In genomic region chr7:2968616-2969397, GRCh38 we compare ENCODE assay signal across 23 cellular contexts.
A peak's percentile ranks its signal among the peaks of the same experiment; 100 is the strongest.
DNase-seq lines count a peak whose midpoint lies in the region; ATAC-seq and TF ChIP-seq lines count a peak whose summit lies in the region.
"Had no signal": no experiment of that assay in that cellular context is flagged by ENCODE, and none has a peak within 500 bp of the region (broad histone marks: within the 10 kb centered on the region; RNA-seq: fewer than 3 reads in every experiment).

No MANE protein-coding gene starts in this region.

- peaks cover 51% of the 10 kb centered on the region for H3K4me1 Mint-ChIP-seq in activated CD8-positive, alpha-beta memory T cell treated with anti-CD3 and anti-CD28 coated beads, Interleukin-2, amount 10 ng/mL, durations not matched to agents 7 days and 5 days
- no peaks in the 10 kb centered on the region for H3K4me1 Mint-ChIP-seq in osteocyte (ENCODE audit: unreplicated experiment)
- H3K4me1 Mint-ChIP-seq: neural progenitor cell had no signal

- no peak for ATAC-seq in activated CD8-positive, alpha-beta memory T cell treated with anti-CD3 and anti-CD28 coated beads, Interleukin-2, amount 10 ng/mL, durations not matched to agents 7 days and 5 days
- no peak for ATAC-seq in GM18519 (IDR thresholded peaks at IDR 0.05; ENCODE audit: low FRiP score, unreplicated experiment)
- ATAC-seq: HCT116, heart right ventricle, left lung, PC-3, psoas muscle had no signal

- no peak overlapping the region for H3K4me3 Mint-ChIP-seq in activated CD8-positive, alpha-beta memory T cell treated with anti-CD3 and anti-CD28 coated beads, Interleukin-2, amount 10 ng/mL, durations not matched to agents 7 days and 5 days
- no peak overlapping the region for H3K4me3 Mint-ChIP-seq in osteocyte (ENCODE audit: unreplicated experiment)
- H3K4me3 Mint-ChIP-seq: neural progenitor cell had no signal

- DNase-seq in NCI-H1417 (lab: John Stamatoyannopoulos, UW) (peak; percentile 24 to 38 (median 24)), NCI-H1417 treated with DMSO at 0.1 percent for 48 hours (lab: John Stamatoyannopoulos, UW) (no peak), COLO668 (lab: John Stamatoyannopoulos, UW; ENCODE audit: unreplicated experiment) (peak; percentile 24), osteocyte (ENCODE audit: extremely low spot score, unreplicated experiment) (peak; percentile 64), medulla oblongata (ENCODE audit: extremely low spot score) (no peak)
- peak; percentile 40 for DNase-seq in activated CD8-positive, alpha-beta memory T cell treated with anti-CD3 and anti-CD28 coated beads, Interleukin-2, amount 10 ng/mL, durations not matched to agents 7 days and 5 days
- no peak for DNase-seq in activated CD4-positive, alpha-beta T cell treated with anti-CD3 and anti-CD28 coated beads for 4 hours
- DNase-seq: activated CD4-positive, alpha-beta T cell treated with anti-CD3 and anti-CD28 coated beads, Interleukin-2, amount 50 U/mL, for 48 hours; anterior cingulate cortex; BE2C; caudate nucleus; heart right ventricle; IMR-90; NCI-H1436 treated with DMSO at 0.1 percent for 48 hours; NCI-H82; PC-3; psoas muscle; SJCRH30; stimulated activated CD4-positive, alpha-beta T cell treated with anti-CD3 and anti-CD28 coated beads, Interleukin-4, amount 100 ng/mL, for 24 hours had no signal

- CTCF ChIA-PET in activated CD8-positive, alpha-beta memory T cell treated with anti-CD3 and anti-CD28 coated beads, Interleukin-2, amount 10 ng/mL, durations not matched to agents 7 days and 5 days (lab: Charles Lee) = no interaction called here

- peaks cover 52% of the 10 kb centered on the region for H3K36me3 Mint-ChIP-seq in activated CD8-positive, alpha-beta memory T cell treated with anti-CD3 and anti-CD28 coated beads, Interleukin-2, amount 10 ng/mL, durations not matched to agents 7 days and 5 days
- no peaks in the 10 kb centered on the region for H3K36me3 Mint-ChIP-seq in osteocyte (ENCODE audit: unreplicated experiment)
- H3K36me3 Mint-ChIP-seq: neural progenitor cell had no signal

- no peak for TF ChIP-seq CTCF in osteocyte (IDR thresholded peaks at IDR 0.05)

- H3K27ac Mint-ChIP-seq in activated CD8-positive, alpha-beta memory T cell treated with anti-CD3 and anti-CD28 coated beads, Interleukin-2, amount 10 ng/mL, durations not matched to agents 7 days and 5 days = no peak overlapping the region
- H3K27ac Mint-ChIP-seq in osteocyte (ENCODE audit: unreplicated experiment) = no peak overlapping the region
- H3K27ac Mint-ChIP-seq: neural progenitor cell had no signal

- H3K9me3 Mint-ChIP-seq in activated CD8-positive, alpha-beta memory T cell treated with anti-CD3 and anti-CD28 coated beads, Interleukin-2, amount 10 ng/mL, durations not matched to agents 7 days and 5 days (ENCODE audit: low read depth) = peaks cover 12% of the 10 kb centered on the region
- peaks cover 6% of the 10 kb centered on the region for H3K9me3 Mint-ChIP-seq in osteocyte (ENCODE audit: unreplicated experiment)

- H3K27me3 Mint-ChIP-seq in activated CD8-positive, alpha-beta memory T cell treated with anti-CD3 and anti-CD28 coated beads, Interleukin-2, amount 10 ng/mL, durations not matched to agents 7 days and 5 days = no peaks in the 10 kb centered on the region
- H3K27me3 Mint-ChIP-seq in osteocyte (ENCODE audit: unreplicated experiment) = peaks cover 2% of the 10 kb centered on the region

Comparison
In these comparisons a context has a peak if more than half of its experiments do, and no peak if none do; other contexts are left out.
1. DNase-seq: peak in NCI-H1417 (3 of 3), COLO668 (single experiment), activated CD8-positive, alpha-beta memory T cell treated with anti-CD3 and anti-CD28 coated beads, Interleukin-2, amount 10 ng/mL, durations not matched to agents 7 days and 5 days (single experiment) and osteocyte (single experiment); none in NCI-H1417 treated with DMSO at 0.1 percent for 48 hours (single experiment), medulla oblongata (single experiment) and activated CD4-positive, alpha-beta T cell treated with anti-CD3 and anti-CD28 coated beads for 4 hours (0 of 2).